11 cellular contexts compared by ENCODE assay signal in genomic region chr11:23079382-23079813, GRCh38.
DNase-seq lines count a peak whose midpoint lies in the region; ATAC-seq and TF ChIP-seq lines count a peak whose summit lies in the region.
"Had no signal": no experiment of that assay in that cellular context is flagged by ENCODE, and none has a peak within 500 bp of the region (broad histone marks: within the 10 kb centered on the region; RNA-seq: fewer than 3 reads in every experiment).

No MANE protein-coding gene starts in this region.

- H3K36me3 Mint-ChIP-seq in activated CD4-positive, alpha-beta T cell treated with anti-CD3 and anti-CD28 coated beads, Interleukin-2, amount 10 ng/mL, durations not matched to agents 7 days and 5 days (ENCODE audit: low read depth) = no peaks in the 10 kb centered on the region
- H3K36me3 Mint-ChIP-seq: CD4-positive, CD25-positive, alpha-beta regulatory T cell had no signal

- POLR2A ChIA-PET in GM10248 (lab: Yijun Ruan, JAX) = no interaction called here
- POLR2A ChIA-PET in activated CD4-positive, alpha-beta T cell treated with anti-CD3 and anti-CD28 coated beads, Interleukin-2, amount 10 ng/mL, durations not matched to agents 7 days and 5 days (lab: Charles Lee) = no interaction called here

- DNase-seq in GM10248 (ENCODE audit: extremely low spot score) (peak; percentile 11), astrocyte of the spinal cord (ENCODE audit: low read depth, low spot score) (peak; percentile 66), NCI-H187 treated with DMSO at 0.1 percent for 48 hours (lab: John Stamatoyannopoulos, UW) (no peak), T-helper 1 cell (no peak)
- no peak for DNase-seq in stimulated activated CD4-positive, alpha-beta T cell treated with anti-CD3 and anti-CD28 coated beads, Interleukin-2, amount 100 ng/mL, for 24 hours
- DNase-seq in activated CD4-positive, alpha-beta T cell treated with anti-CD3 and anti-CD28 coated beads, Interleukin-2, amount 10 ng/mL, durations not matched to agents 7 days and 5 days = no peak
- DNase-seq: CD4-positive, CD25-positive, alpha-beta regulatory T cell; heart left ventricle; NCI-H2081 had no signal

- H3K4me3 Mint-ChIP-seq in activated CD4-positive, alpha-beta T cell treated with anti-CD3 and anti-CD28 coated beads, Interleukin-2, amount 10 ng/mL, durations not matched to agents 7 days and 5 days = no peak overlapping the region
- H3K4me3 Mint-ChIP-seq: CD4-positive, CD25-positive, alpha-beta regulatory T cell had no signal

- no peaks in the 10 kb centered on the region for H3K27me3 Mint-ChIP-seq in activated CD4-positive, alpha-beta T cell treated with anti-CD3 and anti-CD28 coated beads, Interleukin-2, amount 10 ng/mL, durations not matched to agents 7 days and 5 days
- H3K27me3 Mint-ChIP-seq: CD4-positive, CD25-positive, alpha-beta regulatory T cell had no signal

- H3K9me3 Mint-ChIP-seq in activated CD4-positive, alpha-beta T cell treated with anti-CD3 and anti-CD28 coated beads, Interleukin-2, amount 10 ng/mL, durations not matched to agents 7 days and 5 days = no peaks in the 10 kb centered on the region

- H3K27ac Mint-ChIP-seq in activated CD4-positive, alpha-beta T cell treated with anti-CD3 and anti-CD28 coated beads, Interleukin-2, amount 10 ng/mL, durations not matched to agents 7 days and 5 days = no peak overlapping the region
- H3K27ac Mint-ChIP-seq: CD4-positive, CD25-positive, alpha-beta regulatory T cell had no signal

- in situ Hi-C loops in astrocyte of the spinal cord (cut with HindIII; ENCODE audit: low sequenced_read_pairs) = no loop called here

- TF ChIP-seq CTCF in GM10248 (IDR thresholded peaks at IDR 0.05; ENCODE audit: control extremely low read depth, extremely low read depth, low read depth, missing control alignments) = no peak
- TF ChIP-seq CTCF in astrocyte of the spinal cord (IDR thresholded peaks at IDR 0.05; ENCODE audit: low read depth, low read length) = no peak

- no peaks in the 10 kb centered on the region for H3K4me1 Mint-ChIP-seq in activated CD4-positive, alpha-beta T cell treated with anti-CD3 and anti-CD28 coated beads, Interleukin-2, amount 10 ng/mL, durations not matched to agents 7 days and 5 days
- H3K4me1 Mint-ChIP-seq: CD4-positive, CD25-positive, alpha-beta regulatory T cell had no signal

- H3K4me3 ChIP-seq in astrocyte of the spinal cord (ENCODE audit: low read depth, low read length) = no peak overlapping the region
- H3K4me3 ChIP-seq: heart left ventricle had no signal

- peak; percentile 81 for ATAC-seq in GM21447 (IDR thresholded peaks at IDR 0.05; ENCODE audit: unreplicated experiment)
- peak; percentile 59 for ATAC-seq in HG03103 (IDR thresholded peaks at IDR 0.05; ENCODE audit: low read depth, unreplicated experiment)
- ATAC-seq: heart left ventricle had no signal

- CTCF ChIA-PET in GM10248 (lab: Yijun Ruan, JAX) = no interaction called here
- CTCF ChIA-PET in activated CD4-positive, alpha-beta T cell treated with anti-CD3 and anti-CD28 coated beads, Interleukin-2, amount 10 ng/mL, durations not matched to agents 7 days and 5 days (lab: Charles Lee) = no interaction called here

Comparison
In these comparisons a context has a peak if more than half of its experiments do, and no peak if none do; other contexts are left out.
1. DNase-seq: peak in GM10248 (single experiment) and astrocyte of the spinal cord (single experiment); none in NCI-H187 treated with DMSO at 0.1 percent for 48 hours (single experiment), T-helper 1 cell (0 of 5), stimulated activated CD4-positive, alpha-beta T cell treated with anti-CD3 and anti-CD28 coated beads, Interleukin-2, amount 100 ng/mL, for 24 hours (0 of 2) and activated CD4-positive, alpha-beta T cell treated with anti-CD3 and anti-CD28 coated beads, Interleukin-2, amount 10 ng/mL, durations not matched to agents 7 days and 5 days (single experiment).